ENCODE assay signal across 8 cellular contexts in genomic region chr10:102628451-102628911, GRCh38. TPM values are rescaled to one million over a fixed set of nuclear protein-coding genes. Genes with fewer than 3 reads are reported as not detected.
A peak's percentile ranks its signal among the peaks of the same experiment; 100 is the strongest.
DNase-seq lines count a peak whose midpoint lies in the region; ATAC-seq and TF ChIP-seq lines count a peak whose summit lies in the region.

No MANE protein-coding gene starts in this region.

- H3K27me3 ChIP-seq in Caco-2 (replicated peaks; ENCODE audit: control insufficient read depth, insufficient read depth, low read length) (no peaks in the 10 kb centered on the region), heart right ventricle (no peaks in the 10 kb centered on the region)

- no peaks in the 10 kb centered on the region for H3K36me3 ChIP-seq in Caco-2 (ENCODE audit: control insufficient read depth, insufficient read depth, low read length)
- peaks cover 0 to 19% (median 0%) of the 10 kb centered on the region in 9 donors for H3K36me3 ChIP-seq in heart right ventricle

- no peak for DNase-seq in Caco-2
- peak; percentile 81 to 85 for DNase-seq in heart right ventricle
- no peak for DNase-seq in progenitor cell of endocrine pancreas (ENCODE audit: low spot score, unreplicated experiment)
- DNase-seq in kidney glomerular epithelial cell (lab: John Stamatoyannopoulos, UW), result no peak
- no peak for DNase-seq in OCI-M1 (lab: John Stamatoyannopoulos, UW)
- no peak for DNase-seq in NOMO-1 (lab: John Stamatoyannopoulos, UW; ENCODE audit: unreplicated experiment in 2 of 2)
- DNase-seq in retina, result no peak

- H3K4me1 ChIP-seq in Caco-2, result peaks cover 38% of the 10 kb centered on the region
- peaks cover 48 to 84% (median 68%) of the 10 kb centered on the region in 9 donors for H3K4me1 ChIP-seq in heart right ventricle

- TF ChIP-seq CTCF in Caco-2 (IDR thresholded peaks at IDR 0.05; ENCODE audit: insufficient read depth in 1 of 2, low read depth in 1 of 2, low read length in 1 of 2, severe bottlenecking in 1 of 2, unreplicated experiment in 1 of 2), result no peak
- TF ChIP-seq CTCF in heart right ventricle (IDR thresholded peaks at IDR 0.05), result peak in 6 of 9 donors; percentile 18 to 48 (median 32)
- no peak for TF ChIP-seq CTCF in progenitor cell of endocrine pancreas (IDR thresholded peaks at IDR 0.05; ENCODE audit: unreplicated experiment)

- H3K9me3 Mint-ChIP-seq in Caco-2 (ENCODE audit: unreplicated experiment), result no peaks in the 10 kb centered on the region
- H3K9me3 Mint-ChIP-seq in activated T-helper 17 cell treated with anti-CD3 and anti-CD28 coated beads, Interleukin-2, amount 50 U/mL, for 72 hours, result no peaks in the 10 kb centered on the region
- H3K9me3 Mint-ChIP-seq in progenitor cell of endocrine pancreas (ENCODE audit: low read depth), result no peaks in the 10 kb centered on the region

- peak overlapping the region; percentile 79 to 97 (median 89) for H3K27ac ChIP-seq in heart right ventricle

- no peaks in the 10 kb centered on the region for H3K9me3 ChIP-seq in Caco-2
- no peaks in the 10 kb centered on the region for H3K9me3 ChIP-seq in heart right ventricle

- no peak overlapping the region for H3K4me3 Mint-ChIP-seq in Caco-2 (ENCODE audit: unreplicated experiment)
- no peak overlapping the region for H3K4me3 Mint-ChIP-seq in activated T-helper 17 cell treated with anti-CD3 and anti-CD28 coated beads, Interleukin-2, amount 50 U/mL, for 72 hours
- no peak overlapping the region for H3K4me3 Mint-ChIP-seq in progenitor cell of endocrine pancreas (ENCODE audit: low read depth)

- peaks cover 63% of the 10 kb centered on the region for H3K4me1 Mint-ChIP-seq in Caco-2 (ENCODE audit: low read depth, unreplicated experiment)
- H3K4me1 Mint-ChIP-seq in activated T-helper 17 cell treated with anti-CD3 and anti-CD28 coated beads, Interleukin-2, amount 50 U/mL, for 72 hours, result peaks cover 13% of the 10 kb centered on the region
- peaks cover 28% of the 10 kb centered on the region for H3K4me1 Mint-ChIP-seq in progenitor cell of endocrine pancreas (ENCODE audit: low read depth)

- no TSS peak for BruUV-seq in Caco-2 (replicated peaks; lab: Mats Ljungman, UMichigan)

- no peak for ATAC-seq in activated T-helper 17 cell treated with anti-CD3 and anti-CD28 coated beads, Interleukin-2, amount 50 U/mL, for 72 hours (replicated peaks)
- peak; percentile 41 to 68 (median 63) for ATAC-seq in heart right ventricle

- POLR2A ChIA-PET in Caco-2 (lab: Charles Lee), result interaction anchor here (0.5 kb wide), 1 partner anchor 16 kb away, joined by 3 read pairs; the partner anchor contains the start of gene TRIM8

- CTCF ChIA-PET in Caco-2 (lab: Charles Lee), result interaction anchor here (0.9 to 2.1 kb wide), 4 partner anchors 13 to 45 kb away, joined by 3 to 11 read pairs (median 6); partner anchors contain the start of gene TRIM8

- intact Hi-C loops in Caco-2 (cut with micrococcal nuclease; ENCODE audit: unreplicated experiment), result no loop called here
- intact Hi-C loops in heart right ventricle (cut with DNase I), result no loop called here

- peaks cover 5% of the 10 kb centered on the region for H3K36me3 Mint-ChIP-seq in Caco-2 (ENCODE audit: insufficient read depth, unreplicated experiment)
- no peaks in the 10 kb centered on the region for H3K36me3 Mint-ChIP-seq in activated T-helper 17 cell treated with anti-CD3 and anti-CD28 coated beads, Interleukin-2, amount 50 U/mL, for 72 hours (ENCODE audit: low read depth)
- H3K36me3 Mint-ChIP-seq in progenitor cell of endocrine pancreas (ENCODE audit: insufficient read depth), result peaks cover 8% of the 10 kb centered on the region

- no peaks in the 10 kb centered on the region for H3K27me3 Mint-ChIP-seq in Caco-2 (ENCODE audit: insufficient read depth, unreplicated experiment)
- H3K27me3 Mint-ChIP-seq in activated T-helper 17 cell treated with anti-CD3 and anti-CD28 coated beads, Interleukin-2, amount 50 U/mL, for 72 hours, result no peaks in the 10 kb centered on the region
- H3K27me3 Mint-ChIP-seq in progenitor cell of endocrine pancreas, result no peaks in the 10 kb centered on the region

- H3K27ac Mint-ChIP-seq in Caco-2 (ENCODE audit: unreplicated experiment) (peak overlapping the region; percentile 88), progenitor cell of endocrine pancreas (peak overlapping the region; percentile 20)
- H3K27ac Mint-ChIP-seq in activated T-helper 17 cell treated with anti-CD3 and anti-CD28 coated beads, Interleukin-2, amount 50 U/mL, for 72 hours, result peak overlapping the region; percentile 66

- no peak overlapping the region for H3K4me3 ChIP-seq in Caco-2 (ENCODE audit: low read depth, low read length)
- no peak overlapping the region for H3K4me3 ChIP-seq in heart right ventricle

- 24 to 28% methylated on average over 11 of the region's 11 CpGs for WGBS in heart right ventricle, 2 donors

RNA-seq across cellular contexts. Expression of gene TRIM8, which starts 15.8 kb away (rescaled TPM):
- total RNA-seq in Caco-2 (2022) (40.9 and 44.4 TPM in 2 replicates), heart right ventricle (100 to 1,000 TPM in 4 of 10 donors, 10 to 100 TPM in 6; 82.6 to 147 (median 90.4) TPM), progenitor cell of endocrine pancreas (66.1 and 69.1 TPM in 2 replicates)
- 10 to 100 TPM; 60.0 to 73.9 TPM for total RNA-seq in activated T-helper 17 cell treated with anti-CD3 and anti-CD28 coated beads, Interleukin-2, amount 50 U/mL, for 72 hours
- polyA plus RNA-seq in heart right ventricle, result 10 to 100 TPM; 27.9 to 67.0 TPM

Comparison
In these comparisons a context has a peak if more than half of its experiments do, and no peak if none do; other contexts are left out.
1. DNase-seq: peak in heart right ventricle (2 of 2); none in Caco-2 (0 of 2), progenitor cell of endocrine pancreas (single experiment), kidney glomerular epithelial cell (single experiment), OCI-M1 (single experiment), NOMO-1 (0 of 2) and retina (single experiment).
2. H3K27ac Mint-ChIP-seq: peak in every context shown above with its lines; median percentile 88 in Caco-2; 66 in activated T-helper 17 cell treated with anti-CD3 and anti-CD28 coated beads, Interleukin-2, amount 50 U/mL, for 72 hours; 20 in progenitor cell of endocrine pancreas.
3. CTCF ChIP-seq: peak in heart right ventricle (6 of 9); none in Caco-2 (0 of 2) and progenitor cell of endocrine pancreas (single experiment).